16 cellular contexts compared by ENCODE assay signal in genomic region chr9:116855881-116856662, GRCh38.
A peak's percentile ranks its signal among the peaks of the same experiment; 100 is the strongest.
DNase-seq lines count a peak whose midpoint lies in the region; ATAC-seq, FAIRE-seq and TF ChIP-seq lines count a peak whose summit lies in the region.
"Had no signal": no experiment of that assay in that cellular context is flagged by ENCODE, and none has a peak within 500 bp of the region (broad histone marks: within the 10 kb centered on the region; RNA-seq: fewer than 3 reads in every experiment).

No MANE protein-coding gene starts in this region.

- H3K27ac Mint-ChIP-seq in MCF 10A (ENCODE audit: low read depth, unreplicated experiment) (peak overlapping the region; percentile 91), glutamatergic neuron (ENCODE audit: unreplicated experiment) (no peak overlapping the region)
- H3K27ac Mint-ChIP-seq in stimulated activated effector memory CD8-positive, alpha-beta T cell treated with anti-CD3 and anti-CD28 coated beads, Interleukin-12 subunit alpha, Interleukin-12 subunit beta, amount 100 ng/mL, for 72 hours, result no peak overlapping the region
- H3K27ac Mint-ChIP-seq: activated T-helper 1 cell treated with anti-CD3 and anti-CD28 coated beads, Interleukin-12 subunit alpha, Interleukin-12 subunit beta, Interleukin-2, Interleukin-4 antibody, amounts not matched to agents 30 ng/mL and 10 ng/mL and 1 ng/mL, durations not matched to agents 14 hours and 24 hours and 36 hours; effector memory CD8-positive, alpha-beta T cell; T-helper 17 cell had no signal

- WGBS in HepG2 (ENCODE audit: low lambda C conversion rate), result 0% methylated on average over 3 of the region's 4 CpGs

- TF ChIP-seq RAD21 in HepG2 (CRISPR knock-in tag; IDR thresholded peaks at IDR 0.05), result no peak

- H3K36me3 Mint-ChIP-seq in MCF 10A (ENCODE audit: insufficient read depth, unreplicated experiment) (peaks cover 13% of the 10 kb centered on the region), glutamatergic neuron (ENCODE audit: unreplicated experiment) (no peaks in the 10 kb centered on the region)
- no peaks in the 10 kb centered on the region for H3K36me3 Mint-ChIP-seq in stimulated activated effector memory CD8-positive, alpha-beta T cell treated with anti-CD3 and anti-CD28 coated beads, Interleukin-12 subunit alpha, Interleukin-12 subunit beta, amount 100 ng/mL, for 72 hours

- CTCF ChIA-PET in MCF 10A (lab: Yijun Ruan, JAX), result interaction anchor here (0.6 to 11.8 kb wide), 12 partner anchors 9 to 640 kb away, joined by 3 to 483 read pairs (median 3); no protein-coding TSS in a partner anchor
- CTCF ChIA-PET in PC-9 (lab: Charles Lee), result interaction anchor here (0.7 kb wide), 1 partner anchor 18 kb away, joined by 3 read pairs; no protein-coding TSS in a partner anchor
- CTCF ChIA-PET in HepG2 (lab: Yijun Ruan, JAX; ENCODE audit: low intra/inter-chr PET ratio, low total read pairs), result no interaction called here

- TF ChIP-seq POLR2A in breast epithelium (IDR thresholded peaks at IDR 0.05), result no peak
- no peak for TF ChIP-seq POLR2A in HepG2 (IDR thresholded peaks at IDR 0.05; ENCODE audit: insufficient read depth in 1 of 2, low read depth in 2 of 2, low read length in 2 of 2)

- H3K4me1 Mint-ChIP-seq in MCF 10A (ENCODE audit: insufficient read depth, unreplicated experiment) (peaks cover 33% of the 10 kb centered on the region), glutamatergic neuron (ENCODE audit: low read depth, unreplicated experiment) (peaks cover 4% of the 10 kb centered on the region)
- no peaks in the 10 kb centered on the region for H3K4me1 Mint-ChIP-seq in stimulated activated effector memory CD8-positive, alpha-beta T cell treated with anti-CD3 and anti-CD28 coated beads, Interleukin-12 subunit alpha, Interleukin-12 subunit beta, amount 100 ng/mL, for 72 hours
- H3K4me1 Mint-ChIP-seq: T-helper 17 cell had no signal

- H2AFZ ChIP-seq in PC-9, result 0 out of 2 replicates have a peak overlapping the region, but pooled peaks have one; percentile 45
- H2AFZ ChIP-seq in HepG2 (ENCODE audit: low read length), result no peak overlapping the region

- no peaks in the 10 kb centered on the region for H3K79me2 ChIP-seq in PC-9 (ENCODE audit: low read depth)
- H3K79me2 ChIP-seq in HepG2 (ENCODE audit: insufficient read depth, low read length), result no peaks in the 10 kb centered on the region

- H3K4me3 ChIP-seq in breast epithelium (no peak overlapping the region), PC-9 (no peak overlapping the region), HepG2 (replicated peaks in 1 of 3; ENCODE audit: insufficient read depth in 1 of 3, low read depth in 2 of 3, low read length in 3 of 3) (no peak overlapping the region)
- H3K4me3 ChIP-seq: Peyer's patch had no signal

- H3K4me2 ChIP-seq in PC-9, result peak overlapping the region; percentile 52
- no peak overlapping the region for H3K4me2 ChIP-seq in HepG2 (ENCODE audit: low read depth, low read length)

- no peak for FAIRE-seq in HepG2 (lab: Jason Lieb, UNC)
- FAIRE-seq: A204.1 had no signal

- no peaks in the 10 kb centered on the region for H3K9me3 ChIP-seq in breast epithelium
- H3K9me3 ChIP-seq in PC-9 (ENCODE audit: insufficient read depth, low read depth), result no peaks in the 10 kb centered on the region
- no peaks in the 10 kb centered on the region for H3K9me3 ChIP-seq in HepG2 (ENCODE audit: low read length)
- H3K9me3 ChIP-seq: Caco-2, Peyer's patch had no signal

- TF ChIP-seq CTCF in MCF 10A (IDR thresholded peaks at IDR 0.05; ENCODE audit: unreplicated experiment) (no peak), breast epithelium (IDR thresholded peaks at IDR 0.05) (no peak), PC-9 (conservative IDR thresholded peaks at IDR 0.05) (no peak), glutamatergic neuron (IDR thresholded peaks at IDR 0.05; ENCODE audit: partially characterized antibody, unreplicated experiment) (no peak), HepG2 (CRISPR knock-in tag; IDR thresholded peaks at IDR 0.05) (no peak)

- no peak overlapping the region for H3K27ac ChIP-seq in breast epithelium
- H3K27ac ChIP-seq in PC-9, result peak overlapping the region; percentile 59
- H3K27ac ChIP-seq in HepG2 (ENCODE audit: extremely low read length, insufficient read depth, low read length), result no peak overlapping the region
- H3K27ac ChIP-seq: Peyer's patch had no signal

- intact Hi-C loops in MCF 10A (cut with micrococcal nuclease), result loop anchor here (1.0 to 2.0 kb wide), 2 partner anchors 18 to 49 kb away; no protein-coding TSS in a partner anchor
- intact Hi-C loops in breast epithelium (cut with DNase I; ENCODE audit: low total_unique reads), result no loop called here
- intact Hi-C loops in PC-9 (cut with micrococcal nuclease; ENCODE audit: unreplicated experiment), result loop anchor here (1.0 kb wide), 1 partner anchor 14 kb away; no protein-coding TSS in a partner anchor
- intact Hi-C loops in HepG2 (cut with micrococcal nuclease; ENCODE audit: unreplicated experiment), result no loop called here

- in situ Hi-C loops in HepG2 (cut with HindIII; ENCODE audit: extremely low pct_ligation_motif_present, low pct_unique_long_range_greater_than_20kb), result loop anchor here (5.0 kb wide), 1 partner anchor 119 kb away; no protein-coding TSS in a partner anchor

- H3K36me3 ChIP-seq in breast epithelium, result no peaks in the 10 kb centered on the region
- H3K36me3 ChIP-seq in PC-9 (ENCODE audit: low read depth), result no peaks in the 10 kb centered on the region
- no peaks in the 10 kb centered on the region for H3K36me3 ChIP-seq in HepG2 (replicated peaks in 1 of 2; ENCODE audit: control insufficient read depth in 1 of 2, insufficient read depth in 2 of 2, low read length in 2 of 2)
- H3K36me3 ChIP-seq: Peyer's patch had no signal

- BruUV-seq in MCF 10A (replicated peaks; lab: Mats Ljungman, UMichigan), result no TSS peak
- no TSS peak for BruUV-seq in PC-9 (replicated peaks; lab: Mats Ljungman, UMichigan)
- BruUV-seq in HepG2 (replicated peaks; lab: Mats Ljungman, UMichigan), result no TSS peak

- H3K27me3 Mint-ChIP-seq in MCF 10A (ENCODE audit: insufficient read depth, unreplicated experiment), result no peaks in the 10 kb centered on the region
- peaks cover 1% of the 10 kb centered on the region for H3K27me3 Mint-ChIP-seq in glutamatergic neuron (ENCODE audit: unreplicated experiment)

- H4K20me1 ChIP-seq in PC-9 (ENCODE audit: insufficient read depth) (no peaks in the 10 kb centered on the region), HepG2 (ENCODE audit: insufficient read depth, low read length) (no peaks in the 10 kb centered on the region)

- ATAC-seq in HepG2, result no peak
- no peak for ATAC-seq in stimulated activated effector memory CD8-positive, alpha-beta T cell treated with anti-CD3 and anti-CD28 coated beads, Interleukin-12 subunit alpha, Interleukin-12 subunit beta, amount 100 ng/mL, for 72 hours
- ATAC-seq: effector memory CD8-positive, alpha-beta T cell; T-helper 17 cell had no signal

- H3K27me3 ChIP-seq in breast epithelium, result no peaks in the 10 kb centered on the region
- H3K27me3 ChIP-seq in PC-9 (ENCODE audit: insufficient read depth, low read depth), result no peaks in the 10 kb centered on the region
- no peaks in the 10 kb centered on the region; a peak in 1 of 5 replicates for H3K27me3 ChIP-seq in HepG2 (ENCODE audit: control insufficient read depth in 1 of 2, insufficient read depth in 2 of 2, low read length in 2 of 2)
- H3K27me3 ChIP-seq: Peyer's patch had no signal

- peak overlapping the region; percentile 41 for H3K4me3 Mint-ChIP-seq in MCF 10A (ENCODE audit: unreplicated experiment)
- H3K4me3 Mint-ChIP-seq in glutamatergic neuron (ENCODE audit: unreplicated experiment), result no peak overlapping the region
- no peak overlapping the region for H3K4me3 Mint-ChIP-seq in stimulated activated effector memory CD8-positive, alpha-beta T cell treated with anti-CD3 and anti-CD28 coated beads, Interleukin-12 subunit alpha, Interleukin-12 subunit beta, amount 100 ng/mL, for 72 hours
- H3K4me3 Mint-ChIP-seq: activated T-helper 1 cell treated with anti-CD3 and anti-CD28 coated beads, Interleukin-12 subunit alpha, Interleukin-12 subunit beta, Interleukin-2, Interleukin-4 antibody, amounts not matched to agents 30 ng/mL and 10 ng/mL and 1 ng/mL, durations not matched to agents 14 hours and 24 hours and 36 hours; effector memory CD8-positive, alpha-beta T cell; T-helper 17 cell had no signal

- TF ChIP-seq EP300 in HepG2 (IDR thresholded peaks at IDR 0.05; ENCODE audit: low read depth in 2 of 2, low read length in 2 of 2), result no peak
- no peak for TF ChIP-seq EP300 in HepG2 (CRISPR knock-in tag; IDR thresholded peaks at IDR 0.05; ENCODE audit: borderline replicate concordance)

- H3F3A ChIP-seq in PC-9 (ENCODE audit: insufficient read depth, low read depth), result peaks cover 18% of the 10 kb centered on the region; the same call in 1 of the 2 replicates

- H3K9me2 ChIP-seq in PC-9 (ENCODE audit: insufficient read depth), result no peaks in the 10 kb centered on the region

- H3K9me3 Mint-ChIP-seq in MCF 10A (ENCODE audit: unreplicated experiment) (no peaks in the 10 kb centered on the region), glutamatergic neuron (ENCODE audit: unreplicated experiment) (peaks cover 5% of the 10 kb centered on the region)
- H3K9me3 Mint-ChIP-seq in stimulated activated effector memory CD8-positive, alpha-beta T cell treated with anti-CD3 and anti-CD28 coated beads, Interleukin-12 subunit alpha, Interleukin-12 subunit beta, amount 100 ng/mL, for 72 hours, result no peaks in the 10 kb centered on the region
- H3K9me3 Mint-ChIP-seq: activated T-helper 1 cell treated with anti-CD3 and anti-CD28 coated beads, Interleukin-12 subunit alpha, Interleukin-12 subunit beta, Interleukin-2, Interleukin-4 antibody, amounts not matched to agents 30 ng/mL and 10 ng/mL and 1 ng/mL, durations not matched to agents 14 hours and 24 hours and 36 hours; effector memory CD8-positive, alpha-beta T cell had no signal

- POLR2A ChIA-PET in MCF 10A (lab: Yijun Ruan, JAX), result interaction anchor here (0.6 to 7.0 kb wide), 9 partner anchors 9 to 1590 kb away, joined by 3 to 63 read pairs (median 5); no protein-coding TSS in a partner anchor
- POLR2A ChIA-PET in PC-9 (lab: Charles Lee; ENCODE audit: unreplicated experiment), result no interaction called here
- POLR2A ChIA-PET in HepG2 (lab: Yijun Ruan, JAX), result no interaction called here

- DNase-seq in MCF 10A (ENCODE audit: unreplicated experiment) (peak; percentile 93), breast epithelium (ENCODE audit: low spot score in 2 of 2) (no peak), PC-9 (peak; percentile 65 to 90), iPS-NIHi11 (ENCODE audit: low spot score) (peak; percentile 30), glutamatergic neuron (no peak), SIG-M5 treated with dmso at 0.1 percent for 504 hours (lab: John Stamatoyannopoulos, UW; ENCODE audit: unreplicated experiment) (no peak), HepG2 (ENCODE audit: low spot score) (no peak)
- DNase-seq in stimulated activated effector memory CD8-positive, alpha-beta T cell treated with anti-CD3 and anti-CD28 coated beads, Interleukin-12 subunit alpha, Interleukin-12 subunit beta, amount 100 ng/mL, for 72 hours (ENCODE audit: low spot score in 2 of 2), result no peak
- DNase-seq: Caco-2; effector memory CD8-positive, alpha-beta T cell; Kasumi-1; NCI-H2107; Peyer's patch; T-helper 17 cell had no signal

- H3K4me1 ChIP-seq in breast epithelium (no peaks in the 10 kb centered on the region), PC-9 (replicated peaks; ENCODE audit: insufficient read depth) (peaks cover 29% of the 10 kb centered on the region), HepG2 (ENCODE audit: insufficient read depth, low read length) (no peaks in the 10 kb centered on the region)
- H3K4me1 ChIP-seq: Caco-2, Peyer's patch had no signal

- H3K9ac ChIP-seq in HepG2 (ENCODE audit: insufficient read depth, low read depth, low read length), result no peak overlapping the region

Comparison
In these comparisons a context has a peak if more than half of its experiments do, and no peak if none do; other contexts are left out.
1. DNase-seq: peak in MCF 10A (single experiment), PC-9 (2 of 2) and iPS-NIHi11 (single experiment); none in breast epithelium (0 of 2), glutamatergic neuron (single experiment), SIG-M5 treated with dmso at 0.1 percent for 504 hours (single experiment), HepG2 (single experiment) and stimulated activated effector memory CD8-positive, alpha-beta T cell treated with anti-CD3 and anti-CD28 coated beads, Interleukin-12 subunit alpha, Interleukin-12 subunit beta, amount 100 ng/mL, for 72 hours (0 of 2).
2. intact Hi-C loops: an anchor here in MCF 10A (1.0 to 2.0 kb wide) and PC-9 (1.0 kb wide); none called in breast epithelium and HepG2.